ENCODE assay signal across 1 cellular context in genomic region chr6:75458895-75459294, GRCh38.
TF ChIP-seq lines count a peak whose summit lies in the region.

No MANE protein-coding gene starts in this region.

TF ChIP-seq in A549, 52 proteins besides CTCF, POLR2A, EP300 and RAD21 (continued from another document):
- TF ChIP-seq BCL3 (IDR thresholded peaks at IDR 0.05) (peak; percentile 87; the same call in 2 of the 3 replicates), GATA3 (IDR thresholded peaks at IDR 0.05; ENCODE audit: borderline replicate concordance) (peak; percentile 97), KDM1A (IDR thresholded peaks at IDR 0.05; ENCODE audit: low read depth) (no peak), CEBPB (IDR thresholded peaks at IDR 0.05) (peak; percentile 89 to 93; a peak in 3 of 4 replicates), MAZ (IDR thresholded peaks at IDR 0.05; ENCODE audit: borderline replicate concordance, low read depth, low read length) (no peak)
TF ChIP-seq in A549: peak in this region for 11.
